In the genomic region with DNA sequence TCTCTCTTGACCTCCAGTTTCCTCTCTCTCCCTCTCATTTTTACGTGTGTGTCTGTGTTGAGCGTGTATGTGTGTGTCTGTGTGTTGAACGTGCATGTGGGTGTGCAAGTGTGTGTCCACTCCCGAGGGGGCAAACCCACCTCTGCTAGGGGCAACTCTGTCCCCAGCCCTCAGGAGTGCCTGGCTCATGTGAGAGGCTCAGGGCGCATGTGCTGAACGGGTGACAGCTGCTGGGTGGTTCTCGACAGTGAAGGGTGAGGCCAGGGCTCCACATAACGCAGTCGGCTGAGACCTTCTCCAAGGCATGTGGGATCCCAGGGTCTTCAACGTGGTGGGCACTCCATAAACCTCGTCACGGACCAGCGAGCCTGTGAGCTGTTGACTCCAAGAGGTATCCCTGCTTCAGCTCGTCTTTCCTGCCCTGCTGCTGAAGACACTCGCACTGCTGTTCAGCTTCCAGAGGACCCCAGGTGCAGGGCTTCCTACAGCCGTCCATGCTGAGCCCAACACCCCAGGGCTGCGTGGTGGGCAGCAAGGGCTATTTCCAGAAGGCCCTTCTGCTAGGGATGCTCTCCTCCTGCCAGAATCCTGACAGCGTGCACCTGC, we compare ENCODE assay signal across 1 cellular context.
TF ChIP-seq lines count a peak whose summit lies in the region.

No MANE protein-coding gene starts in this region.

TF ChIP-seq in H1, 55 proteins besides CTCF, POLR2A, EP300 and RAD21 (continued from another document):
- no peak for TF ChIP-seq TEAD4 (IDR thresholded peaks at IDR 0.05; ENCODE audit: low read depth, low read length)
- no peak for TF ChIP-seq MAFK (IDR thresholded peaks at IDR 0.05; ENCODE audit: low read depth, low read length)
- TF ChIP-seq FOSL1 (IDR thresholded peaks at IDR 0.05; ENCODE audit: insufficient read depth, low read depth, low read length), result no peak
- no peak for TF ChIP-seq CHD7 (IDR thresholded peaks at IDR 0.05; ENCODE audit: insufficient replicate concordance, low read length)
- no peak for TF ChIP-seq NRF1 (IDR thresholded peaks at IDR 0.05; ENCODE audit: low read depth, low read length)
- no peak for TF ChIP-seq ASH2L (IDR thresholded peaks at IDR 0.05; ENCODE audit: low read length)
- TF ChIP-seq TAF7 (optimal IDR thresholded peaks at IDR 0.05; ENCODE audit: borderline replicate concordance, low read depth, low read length), result no peak
- TF ChIP-seq SP1 (IDR thresholded peaks at IDR 0.05; ENCODE audit: low read depth, low read length), result no peak
- no peak for TF ChIP-seq PHF8 (conservative IDR thresholded peaks at IDR 0.05; ENCODE audit: low read depth, low read length)
- no peak for TF ChIP-seq ZNF274 (IDR thresholded peaks at IDR 0.05; ENCODE audit: borderline replicate concordance, extremely low read depth, low read length)
- TF ChIP-seq, protein P1, sequence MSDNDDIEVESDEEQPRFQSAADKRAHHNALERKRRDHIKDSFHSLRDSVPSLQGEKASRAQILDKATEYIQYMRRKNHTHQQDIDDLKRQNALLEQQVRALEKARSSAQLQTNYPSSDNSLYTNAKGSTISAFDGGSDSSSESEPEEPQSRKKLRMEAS (IDR thresholded peaks at IDR 0.05), result no peak
- no peak for TF ChIP-seq CTBP2 (IDR thresholded peaks at IDR 0.05; ENCODE audit: borderline replicate concordance, insufficient read depth, insufficient read length, low read length)
- TF ChIP-seq SAP30 (IDR thresholded peaks at IDR 0.05; ENCODE audit: insufficient read depth, insufficient replicate concordance, low read length), result no peak
- TF ChIP-seq TCF12 (IDR thresholded peaks at IDR 0.05; ENCODE audit: low read depth, low read length), result no peak
- TF ChIP-seq BACH1 (IDR thresholded peaks at IDR 0.05; ENCODE audit: low read length), result no peak
- no peak for TF ChIP-seq POLR2AphosphoS5 (IDR thresholded peaks at IDR 0.05; ENCODE audit: low read depth, low read length)
- no peak for TF ChIP-seq CHD2 (IDR thresholded peaks at IDR 0.05; ENCODE audit: low read length)
- no peak for TF ChIP-seq RFX5 (IDR thresholded peaks at IDR 0.05; ENCODE audit: borderline replicate concordance, low read depth, low read length)
